ENCODE assay signal across 1 cellular context in genomic region chr4:126627255-126627654, GRCh38.
TF ChIP-seq lines count a peak whose summit lies in the region.

No MANE protein-coding gene starts in this region.

TF ChIP-seq in GM23338, 12 proteins besides CTCF, POLR2A, EP300 and RAD21 (continued from another document):
- TF ChIP-seq REST (IDR thresholded peaks at IDR 0.05; ENCODE audit: unreplicated experiment) = no peak
- no peak for TF ChIP-seq ETS1 (IDR thresholded peaks at IDR 0.05)
- TF ChIP-seq ZNF114 (CRISPR knock-in tag; IDR thresholded peaks at IDR 0.05) = no peak
- no peak for TF ChIP-seq STAT1 (IDR thresholded peaks at IDR 0.05; ENCODE audit: unreplicated experiment)
- TF ChIP-seq POLR2AphosphoS5 (IDR thresholded peaks at IDR 0.05; ENCODE audit: low read depth) = no peak
